Comparison of ENCODE assay signal across 19 cellular contexts in the genomic region with DNA sequence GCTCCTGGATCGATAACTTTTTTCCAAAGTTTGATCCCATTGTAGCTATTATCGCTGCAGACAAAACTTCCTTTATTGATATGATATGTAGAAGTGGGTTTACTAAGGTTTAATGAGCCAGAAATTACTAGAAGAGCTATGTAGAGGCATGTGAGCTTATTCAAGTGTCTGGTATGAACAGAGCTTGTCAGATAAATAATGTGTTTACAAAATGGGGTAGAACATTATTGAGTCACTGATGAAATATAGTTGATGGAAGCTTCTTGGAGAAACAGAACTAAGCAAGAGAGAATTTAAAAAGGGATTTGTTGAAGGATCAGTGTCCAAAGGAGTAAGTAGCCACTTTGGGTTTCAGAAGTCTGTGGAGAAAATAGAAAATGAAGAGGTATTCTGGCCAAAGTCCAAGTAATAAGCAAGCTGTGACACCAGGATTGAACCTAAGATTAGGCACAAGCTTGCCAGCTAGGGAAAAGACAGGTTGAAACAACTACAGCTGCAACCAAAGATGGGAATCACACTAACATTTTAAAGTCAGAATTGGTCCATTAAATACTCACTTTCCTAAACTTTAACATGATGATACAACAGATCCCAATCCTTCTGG.
DNase-seq lines count a peak whose midpoint lies in the region; ATAC-seq, FAIRE-seq and TF ChIP-seq lines count a peak whose summit lies in the region.
"Had no signal": no experiment of that assay in that cellular context is flagged by ENCODE, and none has a peak within 500 bp of the region (broad histone marks: within the 10 kb centered on the region; RNA-seq: fewer than 3 reads in every experiment).

No MANE protein-coding gene starts in this region.

- H3K79me2 ChIP-seq in keratinocyte (ENCODE audit: control insufficient read depth, insufficient read depth, low read length), result no peaks in the 10 kb centered on the region

- intact Hi-C loops in upper lobe of right lung (cut with DNase I), result no loop called here

- H3K4me3 Mint-ChIP-seq in activated CD4-positive, alpha-beta T cell treated with anti-CD3 and anti-CD28 coated beads, Interleukin-2, amount 10 ng/mL, durations not matched to agents 7 days and 5 days, result no peak overlapping the region
- H3K4me3 Mint-ChIP-seq: CD8-positive, alpha-beta memory T cell; T-cell had no signal

- peaks cover 15% of the 10 kb centered on the region for H3K36me3 Mint-ChIP-seq in activated CD4-positive, alpha-beta T cell treated with anti-CD3 and anti-CD28 coated beads, Interleukin-2, amount 10 ng/mL, durations not matched to agents 7 days and 5 days (ENCODE audit: low read depth)

- no peaks in the 10 kb centered on the region for H3K9me3 Mint-ChIP-seq in activated CD4-positive, alpha-beta T cell treated with anti-CD3 and anti-CD28 coated beads, Interleukin-2, amount 10 ng/mL, durations not matched to agents 7 days and 5 days
- H3K9me3 Mint-ChIP-seq: CD8-positive, alpha-beta memory T cell; T-cell had no signal

- H3K9me1 ChIP-seq in keratinocyte (ENCODE audit: control insufficient read depth, extremely low read depth, insufficient read depth, low read length), result no peaks in the 10 kb centered on the region

- H3K4me3 ChIP-seq in SJSA1 (no peak overlapping the region), keratinocyte (ENCODE audit: control insufficient read depth in 2 of 3, extremely low read depth in 1 of 3, insufficient read depth in 2 of 3, low read depth in 1 of 3, low read length in 3 of 3) (no peak overlapping the region), upper lobe of right lung (no peak overlapping the region)

- peaks cover 50% of the 10 kb centered on the region for H3K4me1 Mint-ChIP-seq in activated CD4-positive, alpha-beta T cell treated with anti-CD3 and anti-CD28 coated beads, Interleukin-2, amount 10 ng/mL, durations not matched to agents 7 days and 5 days

- H3K36me3 ChIP-seq in SJSA1, result no peaks in the 10 kb centered on the region
- H3K36me3 ChIP-seq in keratinocyte (ENCODE audit: control insufficient read depth in 2 of 2, extremely low read depth in 1 of 2, insufficient read depth in 2 of 2, low read length in 2 of 2), result no peaks in the 10 kb centered on the region
- H3K36me3 ChIP-seq in upper lobe of right lung, result no peaks in the 10 kb centered on the region

- H3K4me2 ChIP-seq in keratinocyte (ENCODE audit: control insufficient read depth, extremely low read depth, insufficient read depth, low read depth, low read length), result peak overlapping the region; percentile 59

- CTCF ChIA-PET in activated CD4-positive, alpha-beta T cell treated with anti-CD3 and anti-CD28 coated beads, Interleukin-2, amount 10 ng/mL, durations not matched to agents 7 days and 5 days (lab: Charles Lee), result interaction anchor here (1.0 to 4.5 kb wide), 4 partner anchors 14 to 104 kb away, joined by 4 to 28 read pairs (median 8); partner anchors contain the start of gene MAML2

- H3K9ac ChIP-seq in keratinocyte (ENCODE audit: control insufficient read depth, extremely low read depth, insufficient read depth, low read length), result no peak overlapping the region

- dilution Hi-C loops in keratinocyte (cut with MboI; ENCODE audit: extremely low pct_ligation_motif_present, low sequenced_read_pairs), result no loop called here

- DNase-seq in NCI-H2171 treated with DMSO at 0.1 percent for 48 hours (lab: John Stamatoyannopoulos, UW), result peak; percentile 35
- DNase-seq in NCI-H2171 (lab: John Stamatoyannopoulos, UW), result no peak
- DNase-seq in SJSA1 (ENCODE audit: low read depth in 1 of 2, low spot score in 2 of 2), result peak in 1 of 2 experiments; percentile 26
- no peak for DNase-seq in keratinocyte (ENCODE audit: low read depth, low spot score)
- no peak for DNase-seq in upper lobe of right lung
- no peak for DNase-seq in T-helper 1 cell
- no peak for DNase-seq in activated CD4-positive, alpha-beta T cell treated with anti-CD3 and anti-CD28 coated beads, Interleukin-2, amount 10 ng/mL, durations not matched to agents 7 days and 5 days
- DNase-seq in GM20000 (ENCODE audit: low spot score), result no peak
- DNase-seq: 8988T; activated CD4-positive, CD25-positive, alpha-beta regulatory T cell; activated gamma-delta T cell treated with Interleukin-2 at 50 U/mL for 16 hours; CD8-positive, alpha-beta memory T cell; foreskin keratinocyte; GDM1; NCI-H226; occipital lobe; substantia nigra; T-cell had no signal

- H3K27ac ChIP-seq in SJSA1 (peak overlapping the region; percentile 35; the same call in 1 of the 2 replicates), keratinocyte (ENCODE audit: control insufficient read depth, insufficient read depth, low read length) (no peak overlapping the region), upper lobe of right lung (peak overlapping the region; percentile 26)
- H3K27ac ChIP-seq: foreskin keratinocyte had no signal

- no peaks in the 10 kb centered on the region for H3K27me3 ChIP-seq in SJSA1 (replicated peaks)
- no peaks in the 10 kb centered on the region for H3K27me3 ChIP-seq in keratinocyte (ENCODE audit: control insufficient read depth, extremely low read depth, insufficient read depth, low read length)
- H3K27me3 ChIP-seq in upper lobe of right lung, result no peaks in the 10 kb centered on the region
- H3K27me3 ChIP-seq: foreskin keratinocyte had no signal

- FAIRE-seq in keratinocyte (lab: Jason Lieb, UNC), result peak; percentile 87
- FAIRE-seq: HTR-8/SVneo had no signal

- H2AFZ ChIP-seq in keratinocyte (ENCODE audit: control insufficient read depth, low read length), result no peak overlapping the region

- TF ChIP-seq CTCF in keratinocyte (optimal IDR thresholded peaks at IDR 0.05 in 1 of 3, IDR thresholded peaks at IDR 0.05 in 1 of 3, conservative IDR thresholded peaks at IDR 0.05 in 1 of 3; ENCODE audit: extremely low read depth in 1 of 3, insufficient read depth in 2 of 3, low read length in 3 of 3), result no peak
- TF ChIP-seq CTCF in upper lobe of right lung (IDR thresholded peaks at IDR 0.05), result no peak
- no peak for TF ChIP-seq CTCF in GM20000 (IDR thresholded peaks at IDR 0.05; ENCODE audit: extremely low read depth, missing control alignments)

- peaks cover 62% of the 10 kb centered on the region for H3K4me1 ChIP-seq in SJSA1 (replicated peaks)
- H3K4me1 ChIP-seq in keratinocyte (ENCODE audit: control insufficient read depth, extremely low read depth, insufficient read depth, low read length), result peaks cover 23% of the 10 kb centered on the region
- H3K4me1 ChIP-seq in upper lobe of right lung, result peaks cover 57% of the 10 kb centered on the region

- H3K9me3 ChIP-seq in SJSA1 (replicated peaks) (no peaks in the 10 kb centered on the region), keratinocyte (ENCODE audit: control insufficient read depth, low read depth, low read length) (no peaks in the 10 kb centered on the region), upper lobe of right lung (no peaks in the 10 kb centered on the region)

- no peak overlapping the region for H3K27ac Mint-ChIP-seq in activated CD4-positive, alpha-beta T cell treated with anti-CD3 and anti-CD28 coated beads, Interleukin-2, amount 10 ng/mL, durations not matched to agents 7 days and 5 days
- H3K27ac Mint-ChIP-seq: T-cell had no signal

- POLR2A ChIA-PET in activated CD4-positive, alpha-beta T cell treated with anti-CD3 and anti-CD28 coated beads, Interleukin-2, amount 10 ng/mL, durations not matched to agents 7 days and 5 days (lab: Charles Lee), result interaction anchor here (1.0 kb wide), 1 partner anchor 101 kb away, joined by 6 read pairs; no protein-coding TSS in a partner anchor

- no peak for ATAC-seq in upper lobe of right lung
- ATAC-seq: foreskin keratinocyte, T-cell had no signal

- H4K20me1 ChIP-seq in keratinocyte (ENCODE audit: control insufficient read depth, extremely low read depth, insufficient read depth, low read length), result no peaks in the 10 kb centered on the region

- no peaks in the 10 kb centered on the region for H3K27me3 Mint-ChIP-seq in activated CD4-positive, alpha-beta T cell treated with anti-CD3 and anti-CD28 coated beads, Interleukin-2, amount 10 ng/mL, durations not matched to agents 7 days and 5 days
- H3K27me3 Mint-ChIP-seq: CD8-positive, alpha-beta memory T cell; T-cell had no signal
